ENCODE assay signal across 1 cellular context in genomic region chr7:149707448-149707886, GRCh38.
TF ChIP-seq lines count a peak whose summit lies in the region.

No MANE protein-coding gene starts in this region.

TF ChIP-seq in SK-N-SH, 30 proteins besides CTCF, POLR2A, EP300 and RAD21 (continued from another document):
- no peak for TF ChIP-seq USF2 (IDR thresholded peaks at IDR 0.05; ENCODE audit: borderline replicate concordance, low read depth, low read length)
